ENCODE assay signal across 7 cellular contexts in the genomic region with DNA sequence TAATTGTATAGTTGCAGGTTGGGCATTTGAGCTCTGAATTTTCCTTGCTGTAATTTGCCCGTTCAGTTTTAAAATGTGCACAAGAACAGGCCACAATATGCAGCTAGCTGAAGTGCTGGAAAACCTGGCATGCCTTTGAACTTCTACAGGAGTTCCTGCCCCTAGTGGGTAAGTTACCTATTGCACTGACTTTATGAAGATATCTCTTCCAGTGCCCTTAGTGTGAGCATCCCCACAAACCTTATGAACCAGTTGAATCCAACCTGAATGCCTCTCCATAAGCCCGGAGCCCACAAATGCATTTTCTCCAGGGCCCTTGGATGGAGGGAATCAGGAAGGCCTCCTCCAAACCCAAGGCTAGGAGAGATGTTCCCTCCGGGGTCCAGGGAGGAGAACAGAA.
DNase-seq lines count a peak whose midpoint lies in the region; ATAC-seq and TF ChIP-seq lines count a peak whose summit lies in the region.

No MANE protein-coding gene starts in this region.

- no peaks in the 10 kb centered on the region for H3K9me3 ChIP-seq in adipocyte (ENCODE audit: control insufficient read depth, low read length)
- no peaks in the 10 kb centered on the region for H3K9me3 ChIP-seq in mesenchymal stem cell (ENCODE audit: control insufficient read depth, low read length)

- no peak for DNase-seq in GM10248 (ENCODE audit: extremely low spot score)
- peak; percentile 40 for DNase-seq in Jurkat, Clone E6-1 (ENCODE audit: low read depth, low spot score)
- DNase-seq in adipocyte (ENCODE audit: low read depth): peak; percentile 34
- DNase-seq in mesenchymal stem cell: peak; percentile 43
- no peak for DNase-seq in retina
- no peak for DNase-seq in COLO829 (ENCODE audit: low spot score)

- no peaks in the 10 kb centered on the region for H3K27me3 ChIP-seq in adipocyte (replicated peaks; ENCODE audit: control insufficient read depth, insufficient read depth, low read length)
- H3K27me3 ChIP-seq in mesenchymal stem cell (ENCODE audit: control insufficient read depth in 1 of 2, insufficient read depth in 1 of 2, low read length in 2 of 2): no peaks in the 10 kb centered on the region

- no peak for ATAC-seq in HG03175 (IDR thresholded peaks at IDR 0.05; ENCODE audit: unreplicated experiment)

- CTCF ChIA-PET in GM10248 (lab: Yijun Ruan, JAX): interaction anchor here (0.6 to 4.1 kb wide), 7 partner anchors 7 to 404 kb away, joined by 3 to 22 read pairs (median 3); no protein-coding TSS in a partner anchor

- H4K91ac ChIP-seq in mesenchymal stem cell (ENCODE audit: low read length): peak overlapping the region; percentile 78

- WGBS in mesenchymal stem cell: 89% methylated on average over 3 of the region's 3 CpGs

- no peak overlapping the region for H3K4me2 ChIP-seq in mesenchymal stem cell (ENCODE audit: low read length, poor library complexity, severe bottlenecking)

- H2BK12ac ChIP-seq in mesenchymal stem cell (ENCODE audit: low read length in 2 of 2): peak overlapping the region; percentile 96 to 98

- peak overlapping the region; percentile 45 to 46 for H3K18ac ChIP-seq in mesenchymal stem cell (ENCODE audit: low read depth in 1 of 2, low read length in 2 of 2)

- H3K23ac ChIP-seq in mesenchymal stem cell (ENCODE audit: low read length in 2 of 2): no peak overlapping the region

- H3K4me1 ChIP-seq in adipocyte (ENCODE audit: control insufficient read depth, insufficient read depth, low read length) (peaks cover 20% of the 10 kb centered on the region), mesenchymal stem cell (ENCODE audit: control insufficient read depth, insufficient read depth, low read depth, low read length) (peaks cover 3% of the 10 kb centered on the region)

- H3K14ac ChIP-seq in mesenchymal stem cell (ENCODE audit: low read length in 2 of 2): no peak overlapping the region

- no peak overlapping the region for H3K27ac ChIP-seq in mesenchymal stem cell (ENCODE audit: low read length, poor library complexity, severe bottlenecking)

- H4K8ac ChIP-seq in mesenchymal stem cell (ENCODE audit: low read length): peak overlapping the region; percentile 40

- no peak overlapping the region for H2AK5ac ChIP-seq in mesenchymal stem cell (ENCODE audit: low read length, severe bottlenecking)

- TF ChIP-seq CTCF in GM10248 (IDR thresholded peaks at IDR 0.05; ENCODE audit: control extremely low read depth, extremely low read depth, low read depth, missing control alignments): peak; percentile 41

- POLR2A ChIA-PET in GM10248 (lab: Yijun Ruan, JAX): no interaction called here

- H3K4ac ChIP-seq in mesenchymal stem cell (ENCODE audit: low read depth in 1 of 2, low read length in 2 of 2): peak overlapping the region; percentile 80 to 97

- H3K36me3 ChIP-seq in adipocyte (ENCODE audit: control insufficient read depth, insufficient read depth, low read length, severe bottlenecking) (peaks cover 16% of the 10 kb centered on the region), mesenchymal stem cell (ENCODE audit: control insufficient read depth in 1 of 2, insufficient read depth in 2 of 2, low read depth in 1 of 2, low read length in 2 of 2) (peaks cover 11 to 51% of the 10 kb centered on the region in 2 experiments)

- peak overlapping the region; percentile 93 for H2BK15ac ChIP-seq in mesenchymal stem cell (ENCODE audit: low read depth, poor library complexity, severe bottlenecking)

- H2BK5ac ChIP-seq in mesenchymal stem cell (ENCODE audit: low read depth, low read length, poor library complexity, severe bottlenecking): no peak overlapping the region

- H3K9ac ChIP-seq in adipocyte (ENCODE audit: low read length) (no peak overlapping the region), mesenchymal stem cell (ENCODE audit: low read length) (no peak overlapping the region)

- H3K4me3 ChIP-seq in Jurkat, Clone E6-1 (ENCODE audit: low read length): no peak overlapping the region
- H3K4me3 ChIP-seq in adipocyte (ENCODE audit: low read length) (no peak overlapping the region), mesenchymal stem cell (ENCODE audit: insufficient read depth in 1 of 2, low read depth in 1 of 2, low read length in 2 of 2) (no peak overlapping the region)

- peaks cover 16% of the 10 kb centered on the region for H3K79me1 ChIP-seq in mesenchymal stem cell (replicated peaks; ENCODE audit: low read length, poor library complexity, severe bottlenecking)

- H2BK120ac ChIP-seq in mesenchymal stem cell (ENCODE audit: low read depth, low read length): peak overlapping the region; percentile 89

- no peak overlapping the region for H2AFZ ChIP-seq in mesenchymal stem cell (ENCODE audit: low read depth, low read length)

Comparison
In these comparisons a context has a peak if more than half of its experiments do, and no peak if none do; other contexts are left out.
1. DNase-seq: peak in Jurkat, Clone E6-1 (single experiment), adipocyte (single experiment) and mesenchymal stem cell (single experiment); none in GM10248 (single experiment), retina (single experiment) and COLO829 (single experiment).